In genomic region chr9:35645736-35646582, GRCh38 we compare ENCODE assay signal across 8 cellular contexts. TPM values are rescaled to one million over a fixed set of nuclear protein-coding genes. Genes with fewer than 3 reads are reported as not detected.
A peak's percentile ranks its signal among the peaks of the same experiment; 100 is the strongest.
DNase-seq lines count a peak whose midpoint lies in the region; FAIRE-seq and TF ChIP-seq lines count a peak whose summit lies in the region.

No MANE protein-coding gene starts in this region.

- H3K9ac ChIP-seq in liver (ENCODE audit: low read depth in 1 of 2, low read length in 2 of 2), result peak overlapping the region; percentile 83 to 91

- no peaks in the 10 kb centered on the region for H3K4me1 ChIP-seq in HEK293 (ENCODE audit: control insufficient read depth, insufficient read depth, low read length)
- peaks cover 0 to 8% (median 2%) of the 10 kb centered on the region in 4 donors for H3K4me1 ChIP-seq in liver (ENCODE audit: control insufficient read depth in 4 of 4, insufficient read depth in 4 of 4, low read length in 3 of 4)
- peaks cover 5 to 13% of the 10 kb centered on the region in 2 donors for H3K4me1 ChIP-seq in thyroid gland

- no peak; the same call in 1 of the 2 replicates for TF ChIP-seq CTCF in HEK293 (tag by site-specific recombination; IDR thresholded peaks at IDR 0.05)
- no peak for TF ChIP-seq CTCF in liver (IDR thresholded peaks at IDR 0.05; ENCODE audit: low read depth, low read length, missing input control)
- no peak for TF ChIP-seq CTCF in thyroid gland (IDR thresholded peaks at IDR 0.05)

- DNase-seq in G401 (ENCODE audit: low spot score) (peak; percentile 67), NCI-H526 treated with DMSO at 0.1 percent for 48 hours (lab: John Stamatoyannopoulos, UW) (peak; percentile 59), cerebellum (ENCODE audit: low spot score) (peak; percentile 47), thyroid gland (peak; percentile 64 to 65), HCEC 1CT (no peak), HTR-8/SVneo (ENCODE audit: insufficient read length, low spot score) (no peak)

- no peak for TF ChIP-seq POLR2A in thyroid gland (IDR thresholded peaks at IDR 0.05)

- H3K36me3 ChIP-seq in HEK293 (ENCODE audit: control insufficient read depth in 2 of 2, insufficient read depth in 1 of 2, low read length in 2 of 2), result no peaks in the 10 kb centered on the region
- no peaks in the 10 kb centered on the region for H3K36me3 ChIP-seq in liver (ENCODE audit: control insufficient read depth in 4 of 4, insufficient read depth in 3 of 4, low read depth in 1 of 4, low read length in 3 of 4)
- H3K36me3 ChIP-seq in thyroid gland, result no peaks in the 10 kb centered on the region

- WGBS in liver, result 29% methylated on average over 25 of the region's 25 CpGs
- WGBS in thyroid gland, 2 donors, result 9 to 13% methylated on average over 24 to 25 of the region's 25 CpGs

- no peaks in the 10 kb centered on the region for H3K9me3 ChIP-seq in HEK293 (ENCODE audit: control insufficient read depth, insufficient read depth, low read depth, low read length)
- no peaks in the 10 kb centered on the region for H3K9me3 ChIP-seq in liver (ENCODE audit: control insufficient read depth in 4 of 4, low read length in 3 of 4)
- no peaks in the 10 kb centered on the region for H3K9me3 ChIP-seq in thyroid gland

- in situ Hi-C loops in G401 (cut with HindIII; ENCODE audit: low sequenced_read_pairs), result no loop called here

- intact Hi-C loops in thyroid gland (cut with DNase I), result loop anchor here (5.0 to 10.0 kb wide), 3 partner anchors 39 to 239 kb away; partner anchors contain the start of gene TESK1

- H3K27me3 ChIP-seq in liver (ENCODE audit: control insufficient read depth in 4 of 4, insufficient read depth in 4 of 4, low read length in 3 of 4) (no peaks in the 10 kb centered on the region), thyroid gland (no peaks in the 10 kb centered on the region)

- CTCF ChIA-PET in HEK293 (lab: Yijun Ruan, JAX), result interaction anchor here (0.6 to 4.8 kb wide), 30 partner anchors 11 to 593 kb away, joined by 3 to 74 read pairs (median 4); partner anchors contain the start of genes ARHGEF39, CCDC107 and RMRP

- FAIRE-seq in HTR-8/SVneo (lab: Jason Lieb, UNC), result no peak

- no peak for TF ChIP-seq RAD21 in liver (IDR thresholded peaks at IDR 0.05)

- peak overlapping the region; percentile 51 for H3K27ac ChIP-seq in HEK293 (ENCODE audit: extremely low read depth, low read depth, low read length)
- peak overlapping the region; percentile 70 to 82 for H3K27ac ChIP-seq in liver (ENCODE audit: low read depth in 1 of 2, low read length in 2 of 2)
- H3K27ac ChIP-seq in thyroid gland, result peak overlapping the region; percentile 78 to 92 (median 90)

- POLR2A ChIA-PET in HEK293 (lab: Yijun Ruan, JAX), result interaction anchor here (0.5 to 4.5 kb wide), 5 partner anchors 12 to 86 kb away, joined by 3 to 41 read pairs (median 5); partner anchors contain the start of genes ARHGEF39, CCDC107, CREB3 and RMRP

- H3K4me3 ChIP-seq in HEK293 (ENCODE audit: low read depth, low read length), result peak overlapping the region; percentile 62
- peak overlapping the region; percentile 36 to 74 (median 52) for H3K4me3 ChIP-seq in liver (ENCODE audit: low read depth in 1 of 3, low read length in 3 of 3)
- H3K4me3 ChIP-seq in thyroid gland (replicated peaks in 1 of 3), result peak overlapping the region; percentile 17 to 54 (median 39)

TF ChIP-seq in HEK293, 187 proteins besides CTCF, POLR2A, EP300 and RAD21:
- TF ChIP-seq ZNF341 (tag by site-specific recombination; IDR thresholded peaks at IDR 0.05; ENCODE audit: low read depth), result peak; percentile 44; the same call in 1 of the 2 replicates
- TF ChIP-seq MZF1 (tag by site-specific recombination; IDR thresholded peaks at IDR 0.05; ENCODE audit: borderline replicate concordance), result no peak
- peak; percentile 54; the same call in 1 of the 2 replicates for TF ChIP-seq ZNF362 (tag by site-specific recombination; IDR thresholded peaks at IDR 0.05)
- no peak for TF ChIP-seq ZNF843 (tag by site-specific recombination; IDR thresholded peaks at IDR 0.05)
- TF ChIP-seq ZNF777 (tag by site-specific recombination; IDR thresholded peaks at IDR 0.05; ENCODE audit: borderline replicate concordance), result 0 out of 2 replicates have a peak, but pooled peaks have one; percentile 71
- peak; percentile 35; the same call in 1 of the 2 replicates for TF ChIP-seq SP2 (tag by site-specific recombination; IDR thresholded peaks at IDR 0.05)

TF ChIP-seq in liver, 16 proteins besides CTCF, POLR2A, EP300 and RAD21:
- TF ChIP-seq TAF1 (conservative IDR thresholded peaks at IDR 0.05) (peak; percentile 17), REST (IDR thresholded peaks at IDR 0.05) (no peak), EGR1 (IDR thresholded peaks at IDR 0.05; ENCODE audit: low read depth in 2 of 2) (no peak)

RNA-seq across cellular contexts. Expression of gene SIT1, which starts 4.8 kb away (rescaled TPM):
- not detected in 2 replicates for total RNA-seq in G401 (2014; rRNA removed; shearing (Covaris generic))
- total RNA-seq in cerebellum, result not detected
- total RNA-seq in liver, result 1 to 10 TPM in 1 of 2 donors, under 1 TPM in 1; 0.25 to 1.1 TPM
- polyA plus RNA-seq in liver, result under 1 TPM; 0.17 to 0.44 TPM
- total RNA-seq in thyroid gland, result 1 to 10 TPM in 2 of 4 donors, under 1 TPM in 2; 0.63 to 3.8 (median 0.95) TPM

RNA-seq across cellular contexts. Expression of gene RMRP, which starts 11.9 kb away (rescaled TPM):
- total RNA-seq in G401 (2014; rRNA removed; shearing (Covaris generic)), result 4,372 and 15,582 TPM in 2 replicates
- total RNA-seq in cerebellum (172,488 TPM), liver (over 10,000 TPM in 1 of 2 donors, 1,000 to 10,000 TPM in 1; 5,304 to 67,037 TPM), thyroid gland (over 10,000 TPM in 1 of 4 donors, 1,000 to 10,000 TPM in 3; 3,539 to 11,174 (median 6,303) TPM)
- 10 to 100 TPM in 1 of 2 donors, 1 to 10 TPM in 1; 5.3 to 50.9 TPM for polyA plus RNA-seq in liver

RNA-seq across cellular contexts. Expression of gene CCDC107, which starts 12.1 kb away (rescaled TPM):
- 7.6 and 19.3 TPM in 2 replicates for total RNA-seq in G401 (2014; rRNA removed; shearing (Covaris generic))
- total RNA-seq in cerebellum (8.9 TPM), liver (1 to 10 TPM; 5.4 to 6.7 TPM), thyroid gland (10 to 100 TPM; 21.0 to 40.9 (median 27.9) TPM)
- polyA plus RNA-seq in liver, result 10 to 100 TPM; 14.2 to 20.2 TPM

RNA-seq across cellular contexts. Expression of gene ARHGEF39, which starts 19.0 kb away (rescaled TPM):
- 12.3 and 12.4 TPM in 2 replicates for total RNA-seq in G401 (2014; rRNA removed; shearing (Covaris generic))
- total RNA-seq in cerebellum, result 1.3 TPM
- total RNA-seq in liver, result 1 to 10 TPM in 1 of 2 donors, under 1 TPM in 1; under 0.01 to 7.4 TPM
- under 1 TPM; 0.74 TPM for polyA plus RNA-seq in liver
- total RNA-seq in thyroid gland, result under 1 TPM in 3 of 4 donors, not detected in 1; 0.27 to 0.45 (median 0.42) TPM

RNA-seq across cellular contexts. Expression of gene CD72, which starts 27.7 kb away (rescaled TPM):
- 2.4 TPM in 1 of 2 replicates, not detected in the other for total RNA-seq in G401 (2014; rRNA removed; shearing (Covaris generic))
- total RNA-seq in cerebellum, result 1.3 TPM
- 1 to 10 TPM; 4.7 to 5.7 TPM for total RNA-seq in liver
- 1 to 10 TPM; 2.0 to 2.2 TPM for polyA plus RNA-seq in liver
- 1 to 10 TPM; 1.8 to 5.8 (median 3.1) TPM for total RNA-seq in thyroid gland

Comparison
In these comparisons a context has a peak if more than half of its experiments do, and no peak if none do; other contexts are left out.
1. DNase-seq: peak in G401 (single experiment), NCI-H526 treated with DMSO at 0.1 percent for 48 hours (single experiment), cerebellum (single experiment) and thyroid gland (2 of 2); none in HCEC 1CT (single experiment) and HTR-8/SVneo (single experiment).
2. Peak in every context shown above with its lines, with median percentiles within 50 percentile points of each other: H3K27ac ChIP-seq and H3K4me3 ChIP-seq.